8 cellular contexts compared by ENCODE assay signal in genomic region chr14:30559638-30560071, GRCh38. TPM values are rescaled to one million over a fixed set of nuclear protein-coding genes. Genes with fewer than 3 reads are reported as not detected.
A peak's percentile ranks its signal among the peaks of the same experiment; 100 is the strongest.
DNase-seq lines count a peak whose midpoint lies in the region; ATAC-seq, FAIRE-seq and TF ChIP-seq lines count a peak whose summit lies in the region.

No MANE protein-coding gene starts in this region.

- TF ChIP-seq CTCF in HCT116 (IDR thresholded peaks at IDR 0.05 in 2 of 3, conservative IDR thresholded peaks at IDR 0.05 in 1 of 3; ENCODE audit: borderline replicate concordance in 1 of 3, insufficient read depth in 1 of 3, low read depth in 2 of 3, low read length in 2 of 3) (no peak), adrenal gland (IDR thresholded peaks at IDR 0.05) (no peak)

- peak; percentile 18; the same call in 1 of the 2 replicates for ATAC-seq in HCT116

- intact Hi-C loops in HCT116 (cut with micrococcal nuclease): no loop called here
- intact Hi-C loops in adrenal gland (cut with DNase I): no loop called here

- H3K27me3 ChIP-seq in HCT116 (ENCODE audit: insufficient read depth, low read length) (no peaks in the 10 kb centered on the region), adrenal gland (no peaks in the 10 kb centered on the region), small intestine (ENCODE audit: control insufficient read depth in 2 of 2, insufficient read depth in 2 of 2, low read length in 2 of 2) (no peaks in the 10 kb centered on the region)

- no peaks in the 10 kb centered on the region for H3K9me2 ChIP-seq in HCT116 (ENCODE audit: insufficient read depth)

- no peak for TF ChIP-seq POLR2A in HCT116 (IDR thresholded peaks at IDR 0.05; ENCODE audit: borderline replicate concordance, extremely low read depth, insufficient read depth, insufficient read length)
- TF ChIP-seq POLR2A in adrenal gland (IDR thresholded peaks at IDR 0.05): no peak

- no peak overlapping the region for H2AFZ ChIP-seq in HCT116 (ENCODE audit: low read depth, low read length, poor library complexity, severe bottlenecking)

- 0 to 2% (median 1%) methylated on average over 16 of the region's 16 CpGs for WGBS in adrenal gland, 4 donors
- WGBS in small intestine, 3 donors: 0% methylated on average over 16 of the region's 16 CpGs

- POLR2A ChIA-PET in HCT116 (lab: Charles Lee): no interaction called here

- RAD21 ChIA-PET in HCT116 (lab: Charles Lee; ENCODE audit: low non-redundant PET in 1 of 2, low total read pairs in 2 of 2, uncharacterized antibody in 2 of 2, unreplicated experiment in 2 of 2): no interaction called here

- peak overlapping the region; percentile 76 for H3K27ac ChIP-seq in HCT116 (ENCODE audit: low read depth, low read length)
- peak overlapping the region in 2 of 5 donors; percentile 58 to 72 for H3K27ac ChIP-seq in adrenal gland
- peak overlapping the region; percentile 93 to 94 for H3K27ac ChIP-seq in small intestine (ENCODE audit: low read depth in 1 of 2, low read length in 1 of 2)

- peaks cover 56% of the 10 kb centered on the region for H3K79me2 ChIP-seq in HCT116 (ENCODE audit: insufficient read depth, low read length)

- no peak for DNase-seq in HCT116 (ENCODE audit: low read depth, low spot score)
- peak; percentile 15 for DNase-seq in NCI-H2107 (lab: John Stamatoyannopoulos, UW)
- DNase-seq in adrenal gland: no peak
- peak; percentile 23 for DNase-seq in small intestine
- no peak for DNase-seq in mucosa of gallbladder (ENCODE audit: low spot score)
- DNase-seq in occipital lobe (lab: John Stamatoyannopoulos, UW): no peak

- H3K4me2 ChIP-seq in HCT116 (ENCODE audit: low read length): peak overlapping the region; percentile 77

- no peak for TF ChIP-seq RAD21 in HCT116 (IDR thresholded peaks at IDR 0.05; ENCODE audit: low read depth)

- H3K4me3 ChIP-seq in HCT116 (replicated peaks in 1 of 2; ENCODE audit: low read depth in 1 of 2, low read length in 2 of 2) (peak overlapping the region; percentile 92 to 93), adrenal gland (peak overlapping the region in 3 of 4 donors; percentile 57 to 69 (median 62)), iPS-18c (ENCODE audit: insufficient read depth, low read depth, low read length) (peak overlapping the region; percentile 83), small intestine (ENCODE audit: low read depth in 1 of 2, low read length in 2 of 2) (peak overlapping the region; percentile 84 to 99)

- CTCF ChIA-PET in HCT116 (lab: Charles Lee): no interaction called here

- BruUV-seq in HCT116 (replicated peaks; lab: Mats Ljungman, UMichigan): no TSS peak

- H3K9ac ChIP-seq in ES-I3 (ENCODE audit: low read depth, low read length): peak overlapping the region; percentile 99
- H3K9ac ChIP-seq in HCT116 (ENCODE audit: low read length): peak overlapping the region; percentile 91

- no peak for FAIRE-seq in small intestine (lab: Jason Lieb, UNC)

- H3K4me1 ChIP-seq in ES-I3 (ENCODE audit: insufficient read depth, low read length) (peaks cover 8% of the 10 kb centered on the region; the same call in 1 of the 2 replicates), HCT116 (ENCODE audit: control insufficient read depth in 1 of 2, insufficient read depth in 2 of 2, low read length in 2 of 2) (peaks cover 8 to 21% of the 10 kb centered on the region in 2 experiments), adrenal gland (replicated peaks in 1 of 2) (peaks cover 0 to 23% of the 10 kb centered on the region in 2 donors), small intestine (ENCODE audit: control insufficient read depth in 2 of 2, insufficient read depth in 1 of 2, low read depth in 1 of 2, low read length in 1 of 2) (no peaks in the 10 kb centered on the region)

- no peaks in the 10 kb centered on the region for H3K9me3 ChIP-seq in ES-I3 (ENCODE audit: control insufficient read depth, insufficient read depth, low read length)
- H3K9me3 ChIP-seq in HCT116 (ENCODE audit: control insufficient read depth in 1 of 2, insufficient read depth in 1 of 2, low read depth in 1 of 2, low read length in 2 of 2): no peaks in the 10 kb centered on the region
- H3K9me3 ChIP-seq in adrenal gland (replicated peaks in 1 of 3): no peaks in the 10 kb centered on the region
- no peaks in the 10 kb centered on the region for H3K9me3 ChIP-seq in iPS-18c (ENCODE audit: control insufficient read depth, insufficient read depth, low read length)
- H3K9me3 ChIP-seq in small intestine (ENCODE audit: control insufficient read depth, low read depth): no peaks in the 10 kb centered on the region

- peaks cover 9% of the 10 kb centered on the region; the same call in 1 of the 2 replicates for H4K20me1 ChIP-seq in HCT116 (ENCODE audit: insufficient read depth)

- H3K36me3 ChIP-seq in ES-I3 (ENCODE audit: insufficient read depth, low read length): 0 out of 2 replicates have a peak, but pooled peaks cover 3% of the 10 kb centered on the region
- peaks cover 2 to 3% of the 10 kb centered on the region in 2 experiments; a peak in 2 of 4 replicates for H3K36me3 ChIP-seq in HCT116 (ENCODE audit: control insufficient read depth in 1 of 2, insufficient read depth in 2 of 2, low read length in 2 of 2)
- H3K36me3 ChIP-seq in adrenal gland (replicated peaks in 1 of 2): no peaks in the 10 kb centered on the region
- H3K36me3 ChIP-seq in small intestine (ENCODE audit: control insufficient read depth in 2 of 2, insufficient read depth in 2 of 2, low read length in 2 of 2): no peaks in the 10 kb centered on the region

TF ChIP-seq in HCT116, 20 proteins besides CTCF, POLR2A, EP300 and RAD21:
- TF ChIP-seq YY1 (IDR thresholded peaks at IDR 0.05; ENCODE audit: extremely low read depth, insufficient replicate concordance, low read depth, low read length): no peak
- no peak for TF ChIP-seq MAX (IDR thresholded peaks at IDR 0.05)
- no peak for TF ChIP-seq SIN3A (IDR thresholded peaks at IDR 0.05; ENCODE audit: low read depth)
- no peak for TF ChIP-seq SP1 (IDR thresholded peaks at IDR 0.05; ENCODE audit: low read depth)
- no peak for TF ChIP-seq TCF7L2 (IDR thresholded peaks at IDR 0.05; ENCODE audit: borderline replicate concordance, extremely low read depth, insufficient read depth, insufficient read length)
- TF ChIP-seq CBX3 (IDR thresholded peaks at IDR 0.05; ENCODE audit: low read depth): no peak
- TF ChIP-seq SRF (IDR thresholded peaks at IDR 0.05; ENCODE audit: low read depth): no peak
- TF ChIP-seq EZH2 (IDR thresholded peaks at IDR 0.05): no peak
- TF ChIP-seq REST (IDR thresholded peaks at IDR 0.05; ENCODE audit: low read depth): no peak
- no peak for TF ChIP-seq JUND (IDR thresholded peaks at IDR 0.05)
- no peak for TF ChIP-seq EZH2phosphoT487 (IDR thresholded peaks at IDR 0.05; ENCODE audit: borderline replicate concordance)
TF ChIP-seq in HCT116: peak in this region for 0.

RNA-seq across cellular contexts. Expression of gene G2E3, which starts 0.7 kb away (rescaled TPM):
- 47.0 TPM for total RNA-seq in HCT116 (2021; ENCODE audit: unreplicated experiment)
- polyA plus RNA-seq in HCT116 (2012): 10.1 and 13.1 TPM in 2 replicates
- 10 to 100 TPM in 5 of 8 donors, 1 to 10 TPM in 3; 4.1 to 15.1 (median 12.2) TPM for total RNA-seq in adrenal gland
- 1 to 10 TPM; 2.4 to 8.4 (median 3.0) TPM for polyA plus RNA-seq in adrenal gland
- 1 to 10 TPM; 2.2 to 4.9 (median 2.2) TPM for polyA plus RNA-seq in small intestine
- total RNA-seq in mucosa of gallbladder: 17.0 TPM
- 59.0 TPM for total RNA-seq in occipital lobe

Comparison
In these comparisons a context has a peak if more than half of its experiments do, and no peak if none do; other contexts are left out.
1. DNase-seq: peak in NCI-H2107 (single experiment) and small intestine (single experiment); none in HCT116 (single experiment), adrenal gland (0 of 7), mucosa of gallbladder (single experiment) and occipital lobe (single experiment).
2. Peak in every context shown above with its lines, with median percentiles within 50 percentile points of each other: H3K4me3 ChIP-seq.